ENCODE assay signal across 1 cellular context in genomic region chr16:84647830-84648594, GRCh38.
A peak's percentile ranks its signal among the peaks of the same experiment; 100 is the strongest.
TF ChIP-seq lines count a peak whose summit lies in the region.

TSS of gene KLHL36 (plus strand) at chr16:84648511. CDS start at chr16:84650868, 2,357 bp downstream.

TF ChIP-seq in HepG2, 621 proteins besides CTCF, POLR2A, EP300 and RAD21 (continued from another document and continues in another):
- peak; percentile 29; the same call in 1 of the 2 replicates for TF ChIP-seq RBFOX2 (IDR thresholded peaks at IDR 0.05; ENCODE audit: low read depth, low read length)
- TF ChIP-seq NCOA1 (CRISPR knock-in tag; IDR thresholded peaks at IDR 0.05), result no peak
- TF ChIP-seq HIVEP1 (CRISPR knock-in tag; IDR thresholded peaks at IDR 0.05), result 0 out of 2 replicates have a peak, but pooled peaks have one; percentile 65
- TF ChIP-seq ZFAT (CRISPR knock-in tag; conservative IDR thresholded peaks at IDR 0.05), result no peak
- peak; percentile 70; the same call in 1 of the 2 replicates for TF ChIP-seq JUN (CRISPR knock-in tag; IDR thresholded peaks at IDR 0.05)
- peak; percentile 85; the same call in 1 of the 2 replicates for TF ChIP-seq SRY (CRISPR knock-in tag; IDR thresholded peaks at IDR 0.05)
- peak; percentile 48; the same call in 1 of the 2 replicates for TF ChIP-seq SNAI1 (CRISPR knock-in tag; IDR thresholded peaks at IDR 0.05; ENCODE audit: borderline replicate concordance)
- TF ChIP-seq STAT5B (CRISPR knock-in tag; IDR thresholded peaks at IDR 0.05), result 0 out of 2 replicates have a peak, but pooled peaks have one; percentile 54
- no peak; the same call in 1 of the 2 replicates for TF ChIP-seq ZNF44 (CRISPR knock-in tag; IDR thresholded peaks at IDR 0.05)
- TF ChIP-seq ZNF772 (CRISPR knock-in tag; IDR thresholded peaks at IDR 0.05), result peak; percentile 87; the same call in 1 of the 2 replicates
- peak; percentile 90 for TF ChIP-seq REXO4 (CRISPR knock-in tag; IDR thresholded peaks at IDR 0.05; ENCODE audit: borderline replicate concordance)
- TF ChIP-seq, protein P1, sequence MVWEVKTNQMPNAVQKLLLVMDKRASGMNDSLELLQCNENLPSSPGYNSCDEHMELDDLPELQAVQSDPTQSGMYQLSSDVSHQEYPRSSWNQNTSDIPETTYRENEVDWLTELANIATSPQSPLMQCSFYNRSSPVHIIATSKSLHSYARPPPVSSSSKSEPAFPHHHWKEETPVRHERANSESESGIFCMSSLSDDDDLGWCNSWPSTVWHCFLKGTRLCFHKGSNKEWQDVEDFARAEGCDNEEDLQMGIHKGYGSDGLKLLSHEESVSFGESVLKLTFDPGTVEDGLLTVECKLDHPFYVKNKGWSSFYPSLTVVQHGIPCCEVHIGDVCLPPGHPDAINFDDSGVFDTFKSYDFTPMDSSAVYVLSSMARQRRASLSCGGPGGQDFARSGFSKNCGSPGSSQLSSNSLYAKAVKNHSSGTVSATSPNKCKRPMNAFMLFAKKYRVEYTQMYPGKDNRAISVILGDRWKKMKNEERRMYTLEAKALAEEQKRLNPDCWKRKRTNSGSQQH (CRISPR knock-in tag; IDR thresholded peaks at IDR 0.05; ENCODE audit: low read depth), result no peak
- TF ChIP-seq FOXM1 (CRISPR knock-in tag; IDR thresholded peaks at IDR 0.05), result no peak
- no peak; the same call in 1 of the 2 replicates for TF ChIP-seq THAP7 (CRISPR knock-in tag; IDR thresholded peaks at IDR 0.05)
- 0 out of 2 replicates have a peak, but pooled peaks have one; percentile 46 for TF ChIP-seq ZNF749 (CRISPR knock-in tag; IDR thresholded peaks at IDR 0.05; ENCODE audit: borderline replicate concordance)
- TF ChIP-seq ARNTL (CRISPR knock-in tag; IDR thresholded peaks at IDR 0.05), result peak; percentile 34; the same call in 1 of the 2 replicates
- peak; percentile 77; the same call in 1 of the 2 replicates for TF ChIP-seq ZNF572 (CRISPR knock-in tag; IDR thresholded peaks at IDR 0.05)
- TF ChIP-seq ZFYVE20 (CRISPR knock-in tag; IDR thresholded peaks at IDR 0.05; ENCODE audit: borderline replicate concordance, low read depth), result 0 out of 2 replicates have a peak, but pooled peaks have one; percentile 85
- peak; percentile 77; the same call in 1 of the 2 replicates for TF ChIP-seq NFKB2 (CRISPR knock-in tag; IDR thresholded peaks at IDR 0.05; ENCODE audit: borderline replicate concordance)
- 0 out of 2 replicates have a peak, but pooled peaks have one; percentile 51 for TF ChIP-seq ZNF713 (CRISPR knock-in tag; IDR thresholded peaks at IDR 0.05)
- TF ChIP-seq, protein P2, sequence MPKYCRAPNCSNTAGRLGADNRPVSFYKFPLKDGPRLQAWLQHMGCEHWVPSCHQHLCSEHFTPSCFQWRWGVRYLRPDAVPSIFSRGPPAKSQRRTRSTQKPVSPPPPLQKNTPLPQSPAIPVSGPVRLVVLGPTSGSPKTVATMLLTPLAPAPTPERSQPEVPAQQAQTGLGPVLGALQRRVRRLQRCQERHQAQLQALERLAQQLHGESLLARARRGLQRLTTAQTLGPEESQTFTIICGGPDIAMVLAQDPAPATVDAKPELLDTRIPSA (CRISPR knock-in tag; IDR thresholded peaks at IDR 0.05; ENCODE audit: borderline replicate concordance), result no peak
- TF ChIP-seq EHMT2 (IDR thresholded peaks at IDR 0.05; ENCODE audit: borderline replicate concordance, low read depth, low read length), result 0 out of 2 replicates have a peak, but pooled peaks have one; percentile 11
- peak; percentile 58; the same call in 1 of the 2 replicates for TF ChIP-seq ZNF263 (CRISPR knock-in tag; IDR thresholded peaks at IDR 0.05)
- TF ChIP-seq BATF2 (CRISPR knock-in tag; IDR thresholded peaks at IDR 0.05), result peak; percentile 34; the same call in 1 of the 2 replicates
- no peak for TF ChIP-seq SIN3A (IDR thresholded peaks at IDR 0.05; ENCODE audit: borderline replicate concordance, low read depth, low read length)
- TF ChIP-seq NR2C2 (CRISPR knock-in tag; IDR thresholded peaks at IDR 0.05; ENCODE audit: borderline replicate concordance), result 0 out of 2 replicates have a peak, but pooled peaks have one; percentile 27
- TF ChIP-seq, protein P3, sequence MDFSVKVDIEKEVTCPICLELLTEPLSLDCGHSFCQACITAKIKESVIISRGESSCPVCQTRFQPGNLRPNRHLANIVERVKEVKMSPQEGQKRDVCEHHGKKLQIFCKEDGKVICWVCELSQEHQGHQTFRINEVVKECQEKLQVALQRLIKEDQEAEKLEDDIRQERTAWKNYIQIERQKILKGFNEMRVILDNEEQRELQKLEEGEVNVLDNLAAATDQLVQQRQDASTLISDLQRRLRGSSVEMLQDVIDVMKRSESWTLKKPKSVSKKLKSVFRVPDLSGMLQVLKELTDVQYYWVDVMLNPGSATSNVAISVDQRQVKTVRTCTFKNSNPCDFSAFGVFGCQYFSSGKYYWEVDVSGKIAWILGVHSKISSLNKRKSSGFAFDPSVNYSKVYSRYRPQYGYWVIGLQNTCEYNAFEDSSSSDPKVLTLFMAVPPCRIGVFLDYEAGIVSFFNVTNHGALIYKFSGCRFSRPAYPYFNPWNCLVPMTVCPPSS (IDR thresholded peaks at IDR 0.05), result no peak
- TF ChIP-seq SP5 (CRISPR knock-in tag; IDR thresholded peaks at IDR 0.05; ENCODE audit: borderline replicate concordance, low read depth), result 0 out of 2 replicates have a peak, but pooled peaks have one; percentile 27
- TF ChIP-seq ZNF883 (CRISPR knock-in tag; IDR thresholded peaks at IDR 0.05; ENCODE audit: not compliant biosample characterization), result peak; percentile 90
- TF ChIP-seq ZNF547 (CRISPR knock-in tag; IDR thresholded peaks at IDR 0.05), result peak; percentile 66; the same call in 1 of the 2 replicates
- TF ChIP-seq, protein P4, sequence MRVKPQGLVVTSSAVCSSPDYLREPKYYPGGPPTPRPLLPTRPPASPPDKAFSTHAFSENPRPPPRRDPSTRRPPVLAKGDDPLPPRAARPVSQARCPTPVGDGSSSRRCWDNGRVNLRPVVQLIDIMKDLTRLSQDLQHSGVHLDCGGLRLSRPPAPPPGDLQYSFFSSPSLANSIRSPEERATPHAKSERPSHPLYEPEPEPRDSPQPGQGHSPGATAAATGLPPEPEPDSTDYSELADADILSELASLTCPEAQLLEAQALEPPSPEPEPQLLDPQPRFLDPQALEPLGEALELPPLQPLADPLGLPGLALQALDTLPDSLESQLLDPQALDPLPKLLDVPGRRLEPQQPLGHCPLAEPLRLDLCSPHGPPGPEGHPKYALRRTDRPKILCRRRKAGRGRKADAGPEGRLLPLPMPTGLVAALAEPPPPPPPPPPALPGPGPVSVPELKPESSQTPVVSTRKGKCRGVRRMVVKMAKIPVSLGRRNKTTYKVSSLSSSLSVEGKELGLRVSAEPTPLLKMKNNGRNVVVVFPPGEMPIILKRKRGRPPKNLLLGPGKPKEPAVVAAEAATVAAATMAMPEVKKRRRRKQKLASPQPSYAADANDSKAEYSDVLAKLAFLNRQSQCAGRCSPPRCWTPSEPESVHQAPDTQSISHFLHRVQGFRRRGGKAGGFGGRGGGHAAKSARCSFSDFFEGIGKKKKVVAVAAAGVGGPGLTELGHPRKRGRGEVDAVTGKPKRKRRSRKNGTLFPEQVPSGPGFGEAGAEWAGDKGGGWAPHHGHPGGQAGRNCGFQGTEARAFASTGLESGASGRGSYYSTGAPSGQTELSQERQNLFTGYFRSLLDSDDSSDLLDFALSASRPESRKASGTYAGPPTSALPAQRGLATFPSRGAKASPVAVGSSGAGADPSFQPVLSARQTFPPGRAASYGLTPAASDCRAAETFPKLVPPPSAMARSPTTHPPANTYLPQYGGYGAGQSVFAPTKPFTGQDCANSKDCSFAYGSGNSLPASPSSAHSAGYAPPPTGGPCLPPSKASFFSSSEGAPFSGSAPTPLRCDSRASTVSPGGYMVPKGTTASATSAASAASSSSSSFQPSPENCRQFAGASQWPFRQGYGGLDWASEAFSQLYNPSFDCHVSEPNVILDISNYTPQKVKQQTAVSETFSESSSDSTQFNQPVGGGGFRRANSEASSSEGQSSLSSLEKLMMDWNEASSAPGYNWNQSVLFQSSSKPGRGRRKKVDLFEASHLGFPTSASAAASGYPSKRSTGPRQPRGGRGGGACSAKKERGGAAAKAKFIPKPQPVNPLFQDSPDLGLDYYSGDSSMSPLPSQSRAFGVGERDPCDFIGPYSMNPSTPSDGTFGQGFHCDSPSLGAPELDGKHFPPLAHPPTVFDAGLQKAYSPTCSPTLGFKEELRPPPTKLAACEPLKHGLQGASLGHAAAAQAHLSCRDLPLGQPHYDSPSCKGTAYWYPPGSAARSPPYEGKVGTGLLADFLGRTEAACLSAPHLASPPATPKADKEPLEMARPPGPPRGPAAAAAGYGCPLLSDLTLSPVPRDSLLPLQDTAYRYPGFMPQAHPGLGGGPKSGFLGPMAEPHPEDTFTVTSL (CRISPR knock-in tag; IDR thresholded peaks at IDR 0.05; ENCODE audit: borderline replicate concordance), result no peak
- TF ChIP-seq ZBTB14 (CRISPR knock-in tag; IDR thresholded peaks at IDR 0.05), result 0 out of 2 replicates have a peak, but pooled peaks have one; percentile 24
- TF ChIP-seq HOXA3 (CRISPR knock-in tag; IDR thresholded peaks at IDR 0.05), result peak; percentile 65
- TF ChIP-seq, protein P5, sequence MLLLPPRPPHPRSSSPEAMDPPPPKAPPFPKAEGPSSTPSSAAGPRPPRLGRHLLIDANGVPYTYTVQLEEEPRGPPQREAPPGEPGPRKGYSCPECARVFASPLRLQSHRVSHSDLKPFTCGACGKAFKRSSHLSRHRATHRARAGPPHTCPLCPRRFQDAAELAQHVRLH (CRISPR knock-in tag; IDR thresholded peaks at IDR 0.05; ENCODE audit: borderline replicate concordance, low read depth), result peak; percentile 74; the same call in 1 of the 2 replicates
- TF ChIP-seq ARID4A (CRISPR knock-in tag; IDR thresholded peaks at IDR 0.05; ENCODE audit: borderline replicate concordance), result peak; percentile 76
- TF ChIP-seq ZSCAN29 (CRISPR knock-in tag; conservative IDR thresholded peaks at IDR 0.05), result 0 out of 2 replicates have a peak, but pooled peaks have one; percentile 50
- peak; percentile 90 for TF ChIP-seq ZNF761 (CRISPR knock-in tag; conservative IDR thresholded peaks at IDR 0.05)
- TF ChIP-seq ZSCAN31 (CRISPR knock-in tag; IDR thresholded peaks at IDR 0.05; ENCODE audit: low read depth), result peak; percentile 87
- TF ChIP-seq NFKBIZ (CRISPR knock-in tag; IDR thresholded peaks at IDR 0.05), result 0 out of 2 replicates have a peak, but pooled peaks have one; percentile 67
- TF ChIP-seq ZMYM3 (CRISPR knock-in tag; IDR thresholded peaks at IDR 0.05), result peak; percentile 43; the same call in 1 of the 2 replicates
- 0 out of 2 replicates have a peak, but pooled peaks have one; percentile 58 for TF ChIP-seq KMT2B (CRISPR knock-in tag; IDR thresholded peaks at IDR 0.05)
- TF ChIP-seq NPAS2 (CRISPR knock-in tag; IDR thresholded peaks at IDR 0.05; ENCODE audit: borderline replicate concordance), result no peak
- no peak for TF ChIP-seq PAF1 (CRISPR knock-in tag; IDR thresholded peaks at IDR 0.05)
- TF ChIP-seq FIP1L1 (IDR thresholded peaks at IDR 0.05; ENCODE audit: borderline replicate concordance, insufficient read depth, low read depth, low read length), result no peak
- TF ChIP-seq IRX3 (CRISPR knock-in tag; IDR thresholded peaks at IDR 0.05; ENCODE audit: borderline replicate concordance, low read depth), result peak; percentile 6; the same call in 1 of the 2 replicates
- TF ChIP-seq MED1 (CRISPR knock-in tag; IDR thresholded peaks at IDR 0.05), result peak; percentile 37; the same call in 1 of the 2 replicates
- peak; percentile 27; the same call in 1 of the 2 replicates for TF ChIP-seq ETV5 (CRISPR knock-in tag; IDR thresholded peaks at IDR 0.05; ENCODE audit: borderline replicate concordance)
